28 cellular contexts compared by ENCODE assay signal in the genomic region with DNA sequence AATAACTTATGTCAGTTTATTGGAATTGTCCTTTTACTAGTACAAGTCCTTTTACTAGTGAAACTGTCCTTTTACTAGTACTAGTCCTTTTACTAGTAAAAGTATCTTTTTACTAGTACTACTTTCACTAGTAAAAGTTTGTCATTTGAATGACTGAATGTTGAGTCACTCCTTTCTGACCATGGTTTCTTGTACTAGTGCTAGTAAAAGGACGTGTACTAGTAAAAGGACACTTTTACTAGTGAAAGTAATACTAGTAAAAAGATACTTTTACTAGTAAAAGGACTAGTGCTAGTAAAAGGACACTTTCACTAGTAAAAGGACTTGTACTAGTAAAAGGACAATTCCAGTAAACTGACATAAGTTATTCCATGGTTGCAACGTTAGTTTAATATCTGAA.
"Had no signal": no experiment of that assay in that cellular context is flagged by ENCODE, and none has a peak within 500 bp of the region (broad histone marks: within the 10 kb centered on the region; RNA-seq: fewer than 3 reads in every experiment).

No MANE protein-coding gene starts in this region.

- H3K36me3 ChIP-seq: ascending aorta had no signal

- FAIRE-seq: TTC549 had no signal

- H3K4me3 ChIP-seq: ascending aorta had no signal

- H3K27me3 ChIP-seq: ascending aorta had no signal

- H3K27ac ChIP-seq: ascending aorta, VCaP had no signal

- ATAC-seq: activated CD8-positive, alpha-beta T cell treated with anti-CD3 and anti-CD28 coated beads for 36 hours; activated naive CD8-positive, alpha-beta T cell treated with anti-CD3 and anti-CD28 coated beads, Interleukin-2, amount 50 U/mL, for 24 hours; activated T-cell treated with anti-CD3 and anti-CD28 coated beads, Interleukin-2, amount 50 U/mL, for 4 hours; activated T-cell treated with anti-CD3 and anti-CD28 coated beads, Interleukin-2, amount 50 U/mL, for 72 hours; activated T-helper 17 cell treated with anti-CD3 and anti-CD28 coated beads, Interleukin-2, amount 50 U/mL, for 72 hours had no signal

- DNase-seq: activated B cell treated with CpG ODN at 0.5 μM for 24 hours; activated CD4-positive, alpha-beta memory T cell treated with anti-CD3 and anti-CD28 coated beads for 36 hours; activated CD4-positive, alpha-beta T cell treated with anti-CD3 and anti-CD28 coated beads for 4 hours; activated CD4-positive, alpha-beta T cell treated with anti-CD3 and anti-CD28 coated beads, Interleukin-2, amount 10 ng/mL, durations not matched to agents 24 days and 14 days; activated CD4-positive, alpha-beta T cell treated with anti-CD3 and anti-CD28 coated beads, Interleukin-2, amount 50 U/mL, for 1 hour; activated CD4-positive, alpha-beta T cell treated with anti-CD3 and anti-CD28 coated beads, Interleukin-2, amount 50 U/mL, for 4 hours; activated CD4-positive, CD25-positive, alpha-beta regulatory T cell treated with anti-CD3 and anti-CD28 coated beads, Interleukin-2, amount 50 U/mL, for 72 hours; activated CD8-positive, alpha-beta memory T cell treated with anti-CD3 and anti-CD28 coated beads, Interleukin-2, amount 50 U/mL, for 4 hours; activated CD8-positive, alpha-beta T cell treated with anti-CD3 and anti-CD28 coated beads for 36 hours; activated effector memory CD4-positive, alpha-beta T cell treated with anti-CD3 and anti-CD28 coated beads, Interleukin-2, amount 50 U/mL, for 16 hours; activated naive CD4-positive, alpha-beta T cell treated with anti-CD3 and anti-CD28 coated beads, Interleukin-2, amount 10 ng/mL, durations not matched to agents 7 days and 5 days; activated naive CD4-positive, alpha-beta T cell treated with Interleukin-2 at 50 U/mL for 16 hours; activated naive CD8-positive, alpha-beta T cell treated with anti-CD3 and anti-CD28 coated beads, Interleukin-2, amount 10 ng/mL, durations not matched to agents 7 days and 5 days; activated naive CD8-positive, alpha-beta T cell treated with anti-CD3 and anti-CD28 coated beads, Interleukin-2, amount 50 U/mL, for 24 hours; activated T-cell treated with anti-CD3 and anti-CD28 coated beads for 4 hours; activated T-cell treated with anti-CD3 and anti-CD28 coated beads, Interleukin-2, amount 50 U/mL, for 1 hour; activated T-cell treated with anti-CD3 and anti-CD28 coated beads, Interleukin-2, amount 50 U/mL, for 4 hours; activated T-cell treated with anti-CD3 and anti-CD28 coated beads, Interleukin-2, amount 50 U/mL, for 72 hours; amygdala; anterior cingulate cortex; central memory CD4-positive, alpha-beta T cell; T-helper 1 cell; T-helper 2 cell; T-helper 9 cell had no signal

- H3K4me1 ChIP-seq: ascending aorta had no signal
